In genomic region chr22:23144926-23145906, GRCh38 we compare ENCODE assay signal across 8 cellular contexts. TPM values are rescaled to one million over a fixed set of nuclear protein-coding genes. Genes with fewer than 3 reads are reported as not detected.
DNase-seq lines count a peak whose midpoint lies in the region; ATAC-seq and TF ChIP-seq lines count a peak whose summit lies in the region.

Gene RAB36 (plus strand): TSS chr22:23145477. CDS start chr22:23146617, 1,140 bp downstream.

- H3K36me3 Mint-ChIP-seq in naive B cell: no peaks in the 10 kb centered on the region

- DNase-seq in Daoy (ENCODE audit: low read depth) (peak; percentile 98), HuH-7 (ENCODE audit: low spot score) (peak; percentile 57), RKO (ENCODE audit: low spot score) (peak; percentile 99), fibroblast of pulmonary artery (ENCODE audit: low read depth) (peak; percentile 99), naive B cell (peak; percentile 91)
- DNase-seq in activated effector memory CD4-positive, alpha-beta T cell treated with anti-CD3 and anti-CD28 coated beads, Interleukin-2, amount 50 U/mL, for 16 hours: peak; percentile 95
- DNase-seq in stimulated activated CD8-positive, alpha-beta memory T cell treated with anti-CD3 and anti-CD28 coated beads, Interleukin-7, amount 100 ng/mL, for 24 hours (ENCODE audit: low read depth): peak; percentile 71

- peak; percentile 54 to 57 for ATAC-seq in naive B cell (ENCODE audit: low read depth in 2 of 2)
- ATAC-seq in HG02840 (IDR thresholded peaks at IDR 0.05; ENCODE audit: low FRiP score, unreplicated experiment): no peak

- no peaks in the 10 kb centered on the region for H3K9me3 Mint-ChIP-seq in naive B cell

- peak within 1 kb of the TSS; percentile 91 to 98 (median 96) for H3K27ac Mint-ChIP-seq in naive B cell

- H3K27me3 Mint-ChIP-seq in naive B cell: peaks cover 0 to 3% (median 0%) of the 10 kb centered on the region in 3 donors

- H3K4me3 ChIP-seq in fibroblast of pulmonary artery (replicated peaks; ENCODE audit: low read depth, low read length): peak within 1 kb of the TSS; percentile 59

- peaks cover 30 to 62% (median 40%) of the 10 kb centered on the region in 3 donors for H3K4me1 Mint-ChIP-seq in naive B cell

- TF ChIP-seq CTCF in fibroblast of pulmonary artery (IDR thresholded peaks at IDR 0.05; ENCODE audit: low read length, missing control alignments): no peak

- H3K4me3 Mint-ChIP-seq in naive B cell: peak within 1 kb of the TSS; percentile 56 to 89 (median 82)

RNA-seq across cellular contexts. Expression of gene RAB36, which starts in this region (rescaled TPM):
- 1.0 and 2.2 TPM in 2 replicates for total RNA-seq in Daoy (2014; rRNA removed; shearing (Covaris generic))
- 1 to 10 TPM in 2 of 6 donors, under 1 TPM in 3, not detected in 1; 0.40 to 1.7 (median 0.80) TPM for polyA plus RNA-seq in naive B cell (ENCODE audit: low read depth in 6 of 6)
